25 cellular contexts compared by ENCODE assay signal in genomic region chr6:3659748-3660147, GRCh38.
"Had no signal": no experiment of that assay in that cellular context is flagged by ENCODE, and none has a peak within 500 bp of the region (broad histone marks: within the 10 kb centered on the region; RNA-seq: fewer than 3 reads in every experiment).

No MANE protein-coding gene starts in this region.

- H3K27me3 ChIP-seq: colonic mucosa, esophagus squamous epithelium, gastrocnemius medialis, heart right ventricle had no signal

- H3K4me1 ChIP-seq: colonic mucosa, esophagus squamous epithelium, gastrocnemius medialis, heart right ventricle had no signal

- H3K4me1 Mint-ChIP-seq: immature natural killer cell, naive B cell had no signal

- H3K27ac Mint-ChIP-seq: dendritic cell treated with granulocyte-macrophage colony-stimulating factor and Interleukin-4, amounts not matched to agents 40 ng/mL and 50 ng/mL, for 4 days; effector memory CD8-positive, alpha-beta T cell; endodermal cell; immature natural killer cell; mesothelial cell of epicardium; naive B cell had no signal

- H3K4me3 Mint-ChIP-seq: dendritic cell treated with granulocyte-macrophage colony-stimulating factor and Interleukin-4, amounts not matched to agents 40 ng/mL and 50 ng/mL, for 4 days; effector memory CD8-positive, alpha-beta T cell; endodermal cell; immature natural killer cell; mesothelial cell of epicardium had no signal

- ATAC-seq: effector memory CD8-positive, alpha-beta T cell; gastrocnemius medialis; heart right ventricle; left colon; left lobe of liver; left ventricle myocardium superior; lower lobe of right lung; mucosa of descending colon had no signal

- DNase-seq: colonic mucosa; cortex of kidney; effector CD8-positive, alpha-beta T cell; effector memory CD8-positive, alpha-beta T cell; endodermal cell; esophagus squamous epithelium; foreskin fibroblast; foreskin melanocyte; gastrocnemius medialis; glutamatergic neuron; heart right ventricle; hypothalamus; immature natural killer cell; islet precursor cell; kidney; kidney glomerular epithelial cell; left colon; left ventricle myocardium superior; lower lobe of right lung; mesenchymal stem cell; mucosa of descending colon; naive B cell had no signal

- H3K36me3 Mint-ChIP-seq: immature natural killer cell, mesothelial cell of epicardium, naive B cell had no signal

- H3K4me3 ChIP-seq: colonic mucosa, esophagus squamous epithelium, gastrocnemius medialis, heart right ventricle, lower lobe of right lung, mucosa of descending colon had no signal

- H3K9me3 ChIP-seq: colonic mucosa, esophagus squamous epithelium, gastrocnemius medialis, heart right ventricle, lower lobe of right lung, mucosa of descending colon had no signal

- H3K27ac ChIP-seq: colonic mucosa, esophagus squamous epithelium, gastrocnemius medialis, heart right ventricle, lower lobe of right lung had no signal

- H3K36me3 ChIP-seq: colonic mucosa, esophagus squamous epithelium, gastrocnemius medialis, heart right ventricle, lower lobe of right lung had no signal

- H3K9me3 Mint-ChIP-seq: dendritic cell treated with granulocyte-macrophage colony-stimulating factor and Interleukin-4, amounts not matched to agents 40 ng/mL and 50 ng/mL, for 4 days; effector memory CD8-positive, alpha-beta T cell; immature natural killer cell had no signal
